11 cellular contexts compared by ENCODE assay signal in genomic region chr17:81579821-81580321, GRCh38. TPM values are rescaled to one million over a fixed set of nuclear protein-coding genes. Genes with fewer than 3 reads are reported as not detected.
DNase-seq lines count a peak whose midpoint lies in the region; ATAC-seq, FAIRE-seq and TF ChIP-seq lines count a peak whose summit lies in the region.
"Had no signal": no experiment of that assay in that cellular context is flagged by ENCODE, and none has a peak within 500 bp of the region (broad histone marks: within the 10 kb centered on the region; RNA-seq: fewer than 3 reads in every experiment).

No MANE protein-coding gene starts in this region.

- no peak for FAIRE-seq in A549 (lab: Jason Lieb, UNC)
- FAIRE-seq in small intestine (lab: Jason Lieb, UNC), result no peak
- FAIRE-seq: GM12892 had no signal

- TF ChIP-seq EP300 in A549 (IDR thresholded peaks at IDR 0.05), result no peak

- no peak for DNase-seq in A549 (ENCODE audit: low read depth in 1 of 2, low spot score in 1 of 2)
- peak; percentile 39 for DNase-seq in ELF-1 (ENCODE audit: low read depth, low spot score)
- no peak for DNase-seq in activated T-helper 1 cell treated with anti-CD3 and anti-CD28 coated beads, Interleukin-12 subunit alpha, Interleukin-12 subunit beta, Interleukin-2, Interleukin-4 antibody, amounts not matched to agents 30 ng/mL and 10 ng/mL and 1 ng/mL, durations not matched to agents 14 hours and 24 hours and 36 hours (ENCODE audit: low spot score)
- DNase-seq in heart left ventricle, result peak in 1 of 5 donors; percentile 64
- no peak for DNase-seq in midbrain (lab: John Stamatoyannopoulos, UW)
- DNase-seq in NCI-H345 (lab: John Stamatoyannopoulos, UW), result no peak
- DNase-seq in small intestine, result no peak
- no peak for DNase-seq in activated T-cell treated with anti-CD3 and anti-CD28 coated beads, Interleukin-2, amount 50 U/mL, for 4 hours
- DNase-seq: activated effector memory CD4-positive, alpha-beta T cell treated with Interleukin-2 at 50 U/mL for 16 hours; NCI-H1694 treated with DMSO at 0.1 percent for 48 hours had no signal

- POLR2A ChIA-PET in A549 (lab: Yijun Ruan, JAX), result interaction anchor here (0.6 to 1.4 kb wide), 2 partner anchors 13 to 20 kb away, joined by 3 to 6 read pairs; no protein-coding TSS in a partner anchor

- peaks cover 7% of the 10 kb centered on the region for H3K4me1 Mint-ChIP-seq in activated T-helper 1 cell treated with anti-CD3 and anti-CD28 coated beads, Interleukin-12 subunit alpha, Interleukin-12 subunit beta, Interleukin-2, Interleukin-4 antibody, amounts not matched to agents 30 ng/mL and 10 ng/mL and 1 ng/mL, durations not matched to agents 14 hours and 24 hours and 36 hours (ENCODE audit: low read depth)
- peaks cover 12% of the 10 kb centered on the region for H3K4me1 Mint-ChIP-seq in activated T-cell treated with anti-CD3 and anti-CD28 coated beads, Interleukin-2, amount 50 U/mL, for 4 hours (ENCODE audit: low read depth)

- H3K36me3 ChIP-seq in heart left ventricle (peaks cover 0 to 84% (median 64%) of the 10 kb centered on the region in 9 donors), small intestine (ENCODE audit: control insufficient read depth in 2 of 2, insufficient read depth in 2 of 2, low read length in 2 of 2) (peaks cover 7 to 11% of the 10 kb centered on the region in 2 donors)

- no peak for TF ChIP-seq POLR2A in A549 (IDR thresholded peaks at IDR 0.05; ENCODE audit: low read length)
- TF ChIP-seq POLR2A in heart left ventricle (IDR thresholded peaks at IDR 0.05), result no peak

- intact Hi-C loops in activated T-helper 1 cell treated with anti-CD3 and anti-CD28 coated beads, Interleukin-12 subunit alpha, Interleukin-12 subunit beta, Interleukin-2, Interleukin-4 antibody, amounts not matched to agents 30 ng/mL and 10 ng/mL and 1 ng/mL, durations not matched to agents 14 hours and 24 hours and 36 hours (cut with micrococcal nuclease), result loop anchor here (5.0 kb wide), 1 partner anchor 32 kb away; no protein-coding TSS in a partner anchor
- intact Hi-C loops in heart left ventricle (cut with DNase I), result no loop called here

- no peaks in the 10 kb centered on the region for H3K27me3 Mint-ChIP-seq in activated T-helper 1 cell treated with anti-CD3 and anti-CD28 coated beads, Interleukin-12 subunit alpha, Interleukin-12 subunit beta, Interleukin-2, Interleukin-4 antibody, amounts not matched to agents 30 ng/mL and 10 ng/mL and 1 ng/mL, durations not matched to agents 14 hours and 24 hours and 36 hours (ENCODE audit: insufficient read depth)
- no peaks in the 10 kb centered on the region for H3K27me3 Mint-ChIP-seq in activated T-cell treated with anti-CD3 and anti-CD28 coated beads, Interleukin-2, amount 50 U/mL, for 4 hours (ENCODE audit: low read depth)

- H3K9me3 ChIP-seq in A549, result no peaks in the 10 kb centered on the region
- no peaks in the 10 kb centered on the region for H3K9me3 ChIP-seq in heart left ventricle
- no peaks in the 10 kb centered on the region for H3K9me3 ChIP-seq in small intestine (ENCODE audit: control insufficient read depth, low read depth)

- ATAC-seq in A549, result peak; percentile 15 to 32; a peak in 3 of 6 replicates
- peak in 3 of 4 donors; percentile 45 to 78 (median 46) for ATAC-seq in heart left ventricle
- ATAC-seq in activated T-cell treated with anti-CD3 and anti-CD28 coated beads, Interleukin-2, amount 50 U/mL, for 4 hours, result no peak

- H3K4me3 ChIP-seq in A549 (no peak overlapping the region), heart left ventricle (no peak overlapping the region), small intestine (ENCODE audit: low read depth in 1 of 2, low read length in 2 of 2) (no peak overlapping the region)

- CTCF ChIA-PET in A549 (lab: Yijun Ruan, JAX), result interaction anchor here (0.8 to 45.0 kb wide), 9 partner anchors 4 to 437 kb away, joined by 3 to 1604 read pairs (median 4); partner anchors contain the start of gene FAAP100

- H3K4me3 Mint-ChIP-seq in activated T-helper 1 cell treated with anti-CD3 and anti-CD28 coated beads, Interleukin-12 subunit alpha, Interleukin-12 subunit beta, Interleukin-2, Interleukin-4 antibody, amounts not matched to agents 30 ng/mL and 10 ng/mL and 1 ng/mL, durations not matched to agents 14 hours and 24 hours and 36 hours, result no peak overlapping the region
- no peak overlapping the region for H3K4me3 Mint-ChIP-seq in activated T-cell treated with anti-CD3 and anti-CD28 coated beads, Interleukin-2, amount 50 U/mL, for 4 hours

- H3K27me3 ChIP-seq in heart left ventricle (no peaks in the 10 kb centered on the region), small intestine (ENCODE audit: control insufficient read depth in 2 of 2, insufficient read depth in 2 of 2, low read length in 2 of 2) (no peaks in the 10 kb centered on the region)

- peaks cover 33% of the 10 kb centered on the region for H3K36me3 Mint-ChIP-seq in activated T-helper 1 cell treated with anti-CD3 and anti-CD28 coated beads, Interleukin-12 subunit alpha, Interleukin-12 subunit beta, Interleukin-2, Interleukin-4 antibody, amounts not matched to agents 30 ng/mL and 10 ng/mL and 1 ng/mL, durations not matched to agents 14 hours and 24 hours and 36 hours (ENCODE audit: low read depth)
- H3K36me3 Mint-ChIP-seq in activated T-cell treated with anti-CD3 and anti-CD28 coated beads, Interleukin-2, amount 50 U/mL, for 4 hours (ENCODE audit: insufficient read depth), result peaks cover 45% of the 10 kb centered on the region

- TF ChIP-seq CTCF in A549 (IDR thresholded peaks at IDR 0.05) (no peak), heart left ventricle (IDR thresholded peaks at IDR 0.05) (no peak)

- H3K27ac ChIP-seq in A549 (peak overlapping the region; percentile 43 to 95), heart left ventricle (no peak overlapping the region), small intestine (ENCODE audit: low read depth in 1 of 2, low read length in 1 of 2) (no peak overlapping the region)

- no peaks in the 10 kb centered on the region for H3K9me3 Mint-ChIP-seq in activated T-helper 1 cell treated with anti-CD3 and anti-CD28 coated beads, Interleukin-12 subunit alpha, Interleukin-12 subunit beta, Interleukin-2, Interleukin-4 antibody, amounts not matched to agents 30 ng/mL and 10 ng/mL and 1 ng/mL, durations not matched to agents 14 hours and 24 hours and 36 hours
- no peaks in the 10 kb centered on the region for H3K9me3 Mint-ChIP-seq in activated T-cell treated with anti-CD3 and anti-CD28 coated beads, Interleukin-2, amount 50 U/mL, for 4 hours

- no peak for TF ChIP-seq RAD21 in A549 (conservative IDR thresholded peaks at IDR 0.05 in 1 of 2, IDR thresholded peaks at IDR 0.05 in 1 of 2)

- H3K4me1 ChIP-seq in A549, result peaks cover 87% of the 10 kb centered on the region
- H3K4me1 ChIP-seq in heart left ventricle, result peaks cover 0 to 40% (median 16%) of the 10 kb centered on the region in 12 donors
- H3K4me1 ChIP-seq in small intestine (ENCODE audit: control insufficient read depth in 2 of 2, insufficient read depth in 1 of 2, low read depth in 1 of 2, low read length in 1 of 2), result no peaks in the 10 kb centered on the region

- H3K27ac Mint-ChIP-seq in activated T-helper 1 cell treated with anti-CD3 and anti-CD28 coated beads, Interleukin-12 subunit alpha, Interleukin-12 subunit beta, Interleukin-2, Interleukin-4 antibody, amounts not matched to agents 30 ng/mL and 10 ng/mL and 1 ng/mL, durations not matched to agents 14 hours and 24 hours and 36 hours, result peak overlapping the region; percentile 31

- 73% methylated on average over 10 of the region's 10 CpGs for WGBS in A549 (ENCODE audit: missing lambda C conversion rate)
- WGBS in heart left ventricle, 4 donors, result 63 to 73% (median 67%) methylated on average over 10 of the region's 10 CpGs
- WGBS in small intestine, 3 donors, result 92 to 94% (median 94%) methylated on average over 10 of the region's 10 CpGs

- peak overlapping the region; percentile 27; the same call in 2 of the 3 replicates for H3K4me2 ChIP-seq in A549

RNA-seq across cellular contexts. Expression of gene FAAP100, which starts 27.7 kb away (rescaled TPM):
- polyA plus RNA-seq in A549 (2011; rRNA removed) (5.4 and 7.2 TPM in 2 replicates), A549 (2017; fragmentation: RNase III; extraction: RNeasy Plus Mini Kit Qiagen cat#74134 plus additional on column Dnase treatment) (16.2 to 17.7 TPM (median 16.8 TPM) in 3 replicates), heart left ventricle (10 to 100 TPM; 17.0 to 18.7 TPM), small intestine (10 to 100 TPM; 24.5 to 30.2 (median 29.2) TPM)
- 17.3 and 25.1 TPM in 2 replicates for polyA plus RNA-seq in A549 (2012; cell fraction: cytosol; rRNA removed)
- polyA plus RNA-seq in A549 (2012; cell fraction: nucleus; rRNA removed), result 52.4 and 75.7 TPM in 2 replicates
- polyA minus RNA-seq in A549 (2011; rRNA and poly(A)+ RNA removed), result 7.8 and 10.0 TPM in 2 replicates
- 69.2 and 69.5 TPM in 2 replicates for total RNA-seq in activated T-helper 1 cell treated with anti-CD3 and anti-CD28 coated beads, Interleukin-12 subunit alpha, Interleukin-12 subunit beta, Interleukin-2, Interleukin-4 antibody, amounts not matched to agents 30 ng/mL and 10 ng/mL and 1 ng/mL, durations not matched to agents 14 hours and 24 hours and 36 hours
- 10 to 100 TPM; 10.1 to 21.6 (median 13.5) TPM for total RNA-seq in heart left ventricle
- total RNA-seq in activated T-cell treated with anti-CD3 and anti-CD28 coated beads, Interleukin-2, amount 50 U/mL, for 4 hours, result 10 to 100 TPM; 59.3 to 63.3 (median 61.6) TPM

RNA-seq across cellular contexts. Expression of gene FSCN2, which starts 51.7 kb away (rescaled TPM):
- polyA plus RNA-seq in A549 (2011; rRNA removed) (0.84 and 1.2 TPM in 2 replicates), A549 (2017; fragmentation: RNase III; extraction: RNeasy Plus Mini Kit Qiagen cat#74134 plus additional on column Dnase treatment) (1.3 to 1.7 TPM (median 1.3 TPM) in 3 replicates), heart left ventricle (under 1 TPM; 0.28 to 0.42 TPM), small intestine (1 to 10 TPM in 1 of 3 donors, not detected in 2; 1.3 TPM)
- 0.74 and 1.1 TPM in 2 replicates for polyA plus RNA-seq in A549 (2012; cell fraction: cytosol; rRNA removed)
- 7.5 and 8.3 TPM in 2 replicates for polyA plus RNA-seq in A549 (2012; cell fraction: nucleus; rRNA removed)
- 3.6 and 3.7 TPM in 2 replicates for polyA minus RNA-seq in A549 (2011; rRNA and poly(A)+ RNA removed)
- total RNA-seq in activated T-helper 1 cell treated with anti-CD3 and anti-CD28 coated beads, Interleukin-12 subunit alpha, Interleukin-12 subunit beta, Interleukin-2, Interleukin-4 antibody, amounts not matched to agents 30 ng/mL and 10 ng/mL and 1 ng/mL, durations not matched to agents 14 hours and 24 hours and 36 hours, result 0.52 and 0.64 TPM in 2 replicates
- total RNA-seq in heart left ventricle, result under 1 TPM in 6 of 9 donors, not detected in 3; 0.22 to 0.72 (median 0.45) TPM
- total RNA-seq in activated T-cell treated with anti-CD3 and anti-CD28 coated beads, Interleukin-2, amount 50 U/mL, for 4 hours, result under 1 TPM in 2 of 3 donors, not detected in 1; 0.33 to 0.58 TPM

RNA-seq across cellular contexts. Expression of gene NPLOC4, which starts 57.0 kb away (rescaled TPM):
- polyA plus RNA-seq in A549 (2011; rRNA removed), result 101 and 130 TPM in 2 replicates
- polyA plus RNA-seq in A549 (2012; cell fraction: cytosol; rRNA removed), result 115 and 145 TPM in 2 replicates
- 218 and 236 TPM in 2 replicates for polyA plus RNA-seq in A549 (2012; cell fraction: nucleus; rRNA removed)
- polyA plus RNA-seq in A549 (2017; fragmentation: RNase III; extraction: RNeasy Plus Mini Kit Qiagen cat#74134 plus additional on column Dnase treatment), result 91.1 to 98.5 TPM (median 92.2 TPM) in 3 replicates
- polyA minus RNA-seq in A549 (2011; rRNA and poly(A)+ RNA removed), result 165 and 281 TPM in 2 replicates
- total RNA-seq in activated T-helper 1 cell treated with anti-CD3 and anti-CD28 coated beads, Interleukin-12 subunit alpha, Interleukin-12 subunit beta, Interleukin-2, Interleukin-4 antibody, amounts not matched to agents 30 ng/mL and 10 ng/mL and 1 ng/mL, durations not matched to agents 14 hours and 24 hours and 36 hours, result 138 and 157 TPM in 2 replicates
- total RNA-seq in heart left ventricle, result 100 to 1,000 TPM in 3 of 9 donors, 10 to 100 TPM in 6; 92.1 to 133 (median 99.3) TPM
- 10 to 100 TPM; 28.2 to 84.3 TPM for polyA plus RNA-seq in heart left ventricle
- polyA plus RNA-seq in small intestine, result 10 to 100 TPM; 33.0 to 34.4 (median 33.8) TPM
- 100 to 1,000 TPM; 153 to 201 (median 167) TPM for total RNA-seq in activated T-cell treated with anti-CD3 and anti-CD28 coated beads, Interleukin-2, amount 50 U/mL, for 4 hours

RNA-seq across cellular contexts. Expression of gene TSPAN10, which starts 57.1 kb away (rescaled TPM):
- polyA plus RNA-seq in A549 (2011; rRNA removed), result 1.4 and 1.7 TPM in 2 replicates
- 1.9 and 3.2 TPM in 2 replicates for polyA plus RNA-seq in A549 (2012; cell fraction: cytosol; rRNA removed)
- polyA plus RNA-seq in A549 (2012; cell fraction: nucleus; rRNA removed), result 6.9 and 10.5 TPM in 2 replicates
- polyA plus RNA-seq in A549 (2017; fragmentation: RNase III; extraction: RNeasy Plus Mini Kit Qiagen cat#74134 plus additional on column Dnase treatment), result 5.4 to 7.1 TPM (median 6.3 TPM) in 3 replicates
- 1.3 and 1.4 TPM in 2 replicates for polyA minus RNA-seq in A549 (2011; rRNA and poly(A)+ RNA removed)
- 0.21 and 0.66 TPM in 2 replicates for total RNA-seq in activated T-helper 1 cell treated with anti-CD3 and anti-CD28 coated beads, Interleukin-12 subunit alpha, Interleukin-12 subunit beta, Interleukin-2, Interleukin-4 antibody, amounts not matched to agents 30 ng/mL and 10 ng/mL and 1 ng/mL, durations not matched to agents 14 hours and 24 hours and 36 hours
- under 1 TPM in 4 of 9 donors, not detected in 5; 0.21 to 0.41 (median 0.38) TPM for total RNA-seq in heart left ventricle
- under 1 TPM; 0.07 to 0.46 TPM for polyA plus RNA-seq in heart left ventricle
- under 1 TPM in 1 of 3 donors, not detected in 2; 0.40 TPM for polyA plus RNA-seq in small intestine
- under 1 TPM in 2 of 3 donors, not detected in 1; 0.11 to 0.18 TPM for total RNA-seq in activated T-cell treated with anti-CD3 and anti-CD28 coated beads, Interleukin-2, amount 50 U/mL, for 4 hours

Comparison
In these comparisons a context has a peak if more than half of its experiments do, and no peak if none do; other contexts are left out.
1. ATAC-seq: peak in A549 (2 of 2) and heart left ventricle (3 of 4); none in activated T-cell treated with anti-CD3 and anti-CD28 coated beads, Interleukin-2, amount 50 U/mL, for 4 hours (0 of 2).
2. H3K27ac ChIP-seq: peak in A549 (2 of 2); none in heart left ventricle (0 of 12) and small intestine (0 of 2).